ENCODE assay signal across 1 cellular context in genomic region chr1:32273389-32274208, GRCh38.
TF ChIP-seq lines count a peak whose summit lies in the region.

No MANE protein-coding gene starts in this region.

TF ChIP-seq in K562, 482 proteins besides CTCF, POLR2A, EP300 and RAD21:
- TF ChIP-seq ZNF263 (CRISPR knock-in tag; IDR thresholded peaks at IDR 0.05; ENCODE audit: borderline replicate concordance) (peak; percentile 42), HLTF (IDR thresholded peaks at IDR 0.05) (0 out of 2 replicates have a peak, but pooled peaks have one; percentile 53), ZNF740 (CRISPR knock-in tag; IDR thresholded peaks at IDR 0.05) (no peak), ZNF740 (tag; IDR thresholded peaks at IDR 0.05) (0 out of 4 replicates have a peak, but pooled peaks of 1 of the 2 experiments have one; percentile 2), TEAD2 (tag; IDR thresholded peaks at IDR 0.05) (0 out of 2 replicates have a peak, but pooled peaks have one; percentile 30), SP1 (CRISPR knock-in tag; IDR thresholded peaks at IDR 0.05) (no peak), ATF7 (IDR thresholded peaks at IDR 0.05) (no peak)
